ENCODE assay signal across 25 cellular contexts in the genomic region with DNA sequence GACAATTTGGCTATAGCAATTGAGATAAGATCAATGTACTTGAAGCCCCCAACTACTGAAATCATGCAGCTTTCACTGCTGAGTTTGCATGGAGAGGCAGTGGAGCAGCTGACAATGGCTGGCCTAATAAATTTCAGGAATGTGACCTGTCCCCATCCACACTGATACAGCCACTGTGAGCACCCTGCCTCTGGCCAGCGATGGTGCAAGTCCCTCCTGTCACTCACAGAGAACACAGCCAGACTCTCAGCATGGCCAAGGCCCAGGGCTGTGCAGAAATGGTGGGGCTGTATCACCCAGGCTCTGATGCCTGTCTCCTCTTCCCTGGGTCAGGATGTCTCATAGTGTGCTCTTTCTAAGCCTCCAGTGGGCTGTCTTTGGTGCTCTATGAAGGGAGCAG.
"Had no signal": no experiment of that assay in that cellular context is flagged by ENCODE, and none has a peak within 500 bp of the region (broad histone marks: within the 10 kb centered on the region; RNA-seq: fewer than 3 reads in every experiment).

No MANE protein-coding gene starts in this region.

- H3K27ac Mint-ChIP-seq: effector memory CD8-positive, alpha-beta T cell; naive thymus-derived CD4-positive, alpha-beta T cell; stimulated activated naive CD8-positive, alpha-beta T cell treated with anti-CD3 and anti-CD28 coated beads, Interleukin-15, amount 100 ng/mL, for 72 hours had no signal

- DNase-seq: dermis blood vessel endothelial cell; effector memory CD8-positive, alpha-beta T cell; foreskin fibroblast; gastrocnemius medialis; head of caudate nucleus; kidney; left lung; mesenchymal stem cell; midbrain; naive thymus-derived CD4-positive, alpha-beta T cell; right cardiac atrium; sigmoid colon; stimulated activated CD4-positive, alpha-beta T cell treated with anti-CD3 and anti-CD28 coated beads, Interleukin-15, amount 100 ng/mL, for 24 hours; stimulated activated CD4-positive, alpha-beta T cell treated with anti-CD3 and anti-CD28 coated beads, Interleukin-2, amount 100 ng/mL, for 48 hours; stimulated activated naive CD4-positive, alpha-beta T cell; stimulated activated naive CD8-positive, alpha-beta T cell treated with anti-CD3 and anti-CD28 coated beads, Interleukin-15, amount 100 ng/mL, for 72 hours; trophoblast cell had no signal

- H3K4me1 ChIP-seq: left lung, prostate gland had no signal

- H3K36me3 ChIP-seq: gastrocnemius medialis, left lung, neutrophil, prostate gland, sigmoid colon, suprapubic skin had no signal

- H3K27me3 ChIP-seq: gastrocnemius medialis, sigmoid colon had no signal

- H3K27ac ChIP-seq: coronary artery, epithelial cell of prostate, gastrocnemius medialis, left lung, neutrophil, parathyroid adenoma, prostate gland, sigmoid colon, skin epidermis, suprapubic skin had no signal

- H3K9me3 Mint-ChIP-seq: effector memory CD8-positive, alpha-beta T cell; stimulated activated naive CD8-positive, alpha-beta T cell treated with anti-CD3 and anti-CD28 coated beads, Interleukin-15, amount 100 ng/mL, for 72 hours had no signal

- ATAC-seq: effector memory CD8-positive, alpha-beta T cell; esophagus mucosa; gastrocnemius medialis; left lung; naive thymus-derived CD4-positive, alpha-beta T cell; right cardiac atrium; stimulated activated naive CD8-positive, alpha-beta T cell treated with anti-CD3 and anti-CD28 coated beads, Interleukin-15, amount 100 ng/mL, for 72 hours had no signal

- H3K9me3 ChIP-seq: gastrocnemius medialis, left lung, neutrophil, prostate gland, sigmoid colon, suprapubic skin had no signal

- H3K79me2 ChIP-seq: parathyroid adenoma had no signal

- H3K9ac ChIP-seq: parathyroid adenoma had no signal

- H3K36me3 Mint-ChIP-seq: naive thymus-derived CD4-positive, alpha-beta T cell had no signal

- H3K4me3 Mint-ChIP-seq: effector memory CD8-positive, alpha-beta T cell; naive thymus-derived CD4-positive, alpha-beta T cell; stimulated activated naive CD8-positive, alpha-beta T cell treated with anti-CD3 and anti-CD28 coated beads, Interleukin-15, amount 100 ng/mL, for 72 hours had no signal

- H3K4me3 ChIP-seq: coronary artery, gastrocnemius medialis, left lung, prostate gland, sigmoid colon, skin epidermis, suprapubic skin had no signal
